Comparison of ENCODE assay signal across 15 cellular contexts in the genomic region with DNA sequence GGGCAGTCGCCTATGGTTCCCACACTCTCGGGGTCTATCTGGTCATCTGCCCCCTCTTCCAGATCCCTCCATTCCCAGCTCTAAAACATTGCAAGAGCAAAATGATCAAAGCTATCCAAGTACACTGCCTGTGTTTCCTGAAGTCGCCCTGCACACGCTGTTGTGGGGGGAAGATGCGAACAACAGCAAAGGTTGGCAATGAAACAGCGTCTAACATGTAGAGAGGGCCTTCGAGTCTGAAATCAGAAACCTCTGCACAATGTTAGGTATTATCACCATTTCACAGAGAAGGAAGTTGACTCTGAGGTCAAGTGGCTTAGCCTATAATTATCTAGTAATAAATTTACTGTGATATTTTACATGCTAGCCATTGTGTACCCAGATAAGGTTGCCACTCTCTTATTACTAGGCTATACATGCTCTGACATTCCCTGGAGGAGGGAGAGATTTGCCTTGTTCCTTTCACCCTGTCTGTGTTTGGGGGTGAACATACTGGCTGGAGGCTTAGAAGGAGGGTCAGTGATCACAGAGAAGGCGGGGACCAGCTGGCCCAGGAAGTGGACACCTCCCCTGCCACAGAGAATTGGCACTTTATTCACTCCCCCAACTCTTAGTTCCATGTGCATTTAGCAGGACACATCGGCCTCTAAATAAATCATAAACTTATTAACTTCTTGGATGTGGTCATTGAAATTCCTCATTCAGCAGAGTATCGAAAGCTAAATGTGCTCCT. TPM values are rescaled to one million over a fixed set of nuclear protein-coding genes. Genes with fewer than 3 reads are reported as not detected.
A peak's percentile ranks its signal among the peaks of the same experiment; 100 is the strongest.
DNase-seq lines count a peak whose midpoint lies in the region; ATAC-seq, FAIRE-seq and TF ChIP-seq lines count a peak whose summit lies in the region.
"Had no signal": no experiment of that assay in that cellular context is flagged by ENCODE, and none has a peak within 500 bp of the region (broad histone marks: within the 10 kb centered on the region; RNA-seq: fewer than 3 reads in every experiment).

No MANE protein-coding gene starts in this region.

- peak; percentile 60 for DNase-seq in HT-29 (ENCODE audit: low spot score)
- peak; percentile 87 for DNase-seq in NCI-H2196 (lab: John Stamatoyannopoulos, UW; ENCODE audit: unreplicated experiment)
- DNase-seq in endothelial cell of umbilical vein (ENCODE audit: low read depth, low spot score), result peak; percentile 75
- DNase-seq in ecto neural progenitor cell (ENCODE audit: low spot score), result no peak
- no peak for DNase-seq in mucosa of descending colon
- DNase-seq in activated effector memory CD4-positive, alpha-beta T cell treated with anti-CD3 and anti-CD28 coated beads, Interleukin-2, amount 50 U/mL, for 16 hours, result no peak
- DNase-seq: activated CD8-positive, alpha-beta memory T cell treated with anti-CD3 and anti-CD28 coated beads, Interleukin-2, amount 10 ng/mL, durations not matched to agents 7 days and 5 days; activated naive CD8-positive, alpha-beta T cell treated with anti-CD3 and anti-CD28 coated beads for 36 hours; KBM-7; stomach had no signal

- H2AFZ ChIP-seq in endothelial cell of umbilical vein (ENCODE audit: low read depth, low read length), result peak overlapping the region; percentile 81

- peak overlapping the region; percentile 24 for H3K4me2 ChIP-seq in endothelial cell of umbilical vein (ENCODE audit: insufficient read depth, low read length)
- H3K4me2 ChIP-seq: BLaER1 treated with 17β-estradiol and CSF1 and Interleukin-3, amounts not matched to agents 10 nM and 100 nM had no signal

- no peaks in the 10 kb centered on the region for H4K20me1 ChIP-seq in endothelial cell of umbilical vein (replicated peaks; ENCODE audit: control insufficient read depth, extremely low read depth, insufficient read depth, low read length)
- H4K20me1 ChIP-seq: BLaER1 treated with 17β-estradiol and CSF1 and Interleukin-3, amounts not matched to agents 10 nM and 100 nM had no signal

- TF ChIP-seq CTCF in endothelial cell of umbilical vein (IDR thresholded peaks at IDR 0.05; ENCODE audit: extremely low read depth in 1 of 2, insufficient read depth in 1 of 2, low read depth in 1 of 2, low read length in 2 of 2) (no peak), mucosa of descending colon (IDR thresholded peaks at IDR 0.05) (no peak)

- H3K4me1 ChIP-seq in endothelial cell of umbilical vein (ENCODE audit: control insufficient read depth, extremely low read depth, insufficient read depth, low read length), result peaks cover 11% of the 10 kb centered on the region
- no peaks in the 10 kb centered on the region for H3K4me1 ChIP-seq in rectal smooth muscle tissue (ENCODE audit: control insufficient read depth, insufficient read depth, low read length)
- no peaks in the 10 kb centered on the region for H3K4me1 ChIP-seq in mucosa of descending colon (ENCODE audit: low read depth)
- H3K4me1 ChIP-seq: BLaER1 treated with 17β-estradiol and CSF1 and Interleukin-3, amounts not matched to agents 10 nM and 100 nM had no signal

- POLR2A ChIA-PET in endothelial cell of umbilical vein (lab: Charles Lee), result no interaction called here

- no peaks in the 10 kb centered on the region for H3K9me1 ChIP-seq in endothelial cell of umbilical vein (replicated peaks; ENCODE audit: control insufficient read depth, extremely low read depth, insufficient read depth, low read length)

- dilution Hi-C loops in endothelial cell of umbilical vein (cut with MboI; ENCODE audit: extremely low pct_ligation_motif_present, low sequenced_read_pairs), result no loop called here

- BruUV-seq in endothelial cell of umbilical vein (replicated peaks; lab: Mats Ljungman, UMichigan), result no TSS peak

- H3K27ac ChIP-seq in endothelial cell of umbilical vein (ENCODE audit: insufficient read depth, low read depth, low read length) (no peak overlapping the region), rectal smooth muscle tissue (ENCODE audit: low read depth, low read length) (no peak overlapping the region)
- H3K27ac ChIP-seq: BLaER1 treated with 17β-estradiol and CSF1 and Interleukin-3, amounts not matched to agents 10 nM and 100 nM; stomach; VCaP had no signal

- intact Hi-C loops in endothelial cell of umbilical vein (cut with micrococcal nuclease), result no loop called here
- intact Hi-C loops in mucosa of descending colon (cut with DNase I, micrococcal nuclease), result no loop called here

- H3K4me3 ChIP-seq in endothelial cell of umbilical vein (replicated peaks in 1 of 3; ENCODE audit: insufficient read depth in 1 of 3, low read depth in 1 of 3, low read length in 3 of 3) (no peak overlapping the region), rectal smooth muscle tissue (ENCODE audit: low read length) (peak overlapping the region; percentile 26), mucosa of descending colon (no peak overlapping the region)
- H3K4me3 ChIP-seq: BLaER1 treated with 17β-estradiol and CSF1 and Interleukin-3, amounts not matched to agents 10 nM and 100 nM; stomach had no signal

- ATAC-seq in mucosa of descending colon, result no peak
- ATAC-seq in HG02973 (IDR thresholded peaks at IDR 0.05; ENCODE audit: unreplicated experiment), result no peak
- ATAC-seq: activated CD8-positive, alpha-beta memory T cell treated with anti-CD3 and anti-CD28 coated beads, Interleukin-2, amount 10 ng/mL, durations not matched to agents 7 days and 5 days; esophagus mucosa had no signal

- no peaks in the 10 kb centered on the region for H3K79me2 ChIP-seq in endothelial cell of umbilical vein (ENCODE audit: control insufficient read depth, insufficient read depth, low read length)

- H3K27me3 ChIP-seq in endothelial cell of umbilical vein (ENCODE audit: control insufficient read depth in 2 of 2, insufficient read depth in 2 of 2, low read length in 2 of 2) (no peaks in the 10 kb centered on the region), rectal smooth muscle tissue (ENCODE audit: control insufficient read depth, insufficient read depth, low read length) (no peaks in the 10 kb centered on the region)
- H3K27me3 ChIP-seq: BLaER1 treated with 17β-estradiol and CSF1 and Interleukin-3, amounts not matched to agents 10 nM and 100 nM; stomach had no signal

- H3K9me3 ChIP-seq in endothelial cell of umbilical vein (replicated peaks; ENCODE audit: control insufficient read depth, insufficient read depth, low read length) (no peaks in the 10 kb centered on the region), mucosa of descending colon (no peaks in the 10 kb centered on the region)
- H3K9me3 ChIP-seq: BLaER1 treated with 17β-estradiol and CSF1 and Interleukin-3, amounts not matched to agents 10 nM and 100 nM; stomach had no signal

- TF ChIP-seq POLR2A in endothelial cell of umbilical vein (IDR thresholded peaks at IDR 0.05; ENCODE audit: low read depth, low read length), result no peak

- H3K9ac ChIP-seq in endothelial cell of umbilical vein (replicated peaks; ENCODE audit: extremely low read depth, insufficient read depth, low read length) (no peak overlapping the region), rectal smooth muscle tissue (ENCODE audit: low read length) (no peak overlapping the region)
- H3K9ac ChIP-seq: BLaER1 treated with 17β-estradiol and CSF1 and Interleukin-3, amounts not matched to agents 10 nM and 100 nM had no signal

- no peak for FAIRE-seq in endothelial cell of umbilical vein (lab: Jason Lieb, UNC)

- H3K36me3 ChIP-seq in endothelial cell of umbilical vein (ENCODE audit: control insufficient read depth in 2 of 2, extremely low read depth in 1 of 2, insufficient read depth in 2 of 2, low read length in 2 of 2) (no peaks in the 10 kb centered on the region), rectal smooth muscle tissue (ENCODE audit: control insufficient read depth, insufficient read depth, low read length) (no peaks in the 10 kb centered on the region), mucosa of descending colon (ENCODE audit: low read depth) (no peaks in the 10 kb centered on the region)
- H3K36me3 ChIP-seq: BLaER1 treated with 17β-estradiol and CSF1 and Interleukin-3, amounts not matched to agents 10 nM and 100 nM; stomach had no signal

- CTCF ChIA-PET in endothelial cell of umbilical vein (lab: Charles Lee), result interaction anchor here (1.0 to 1.5 kb wide), 5 partner anchors 9 to 128 kb away, joined by 3 to 6 read pairs (median 4); partner anchors contain the start of gene KCTD1

TF ChIP-seq in endothelial cell of umbilical vein, 7 proteins besides CTCF, POLR2A, EP300 and RAD21:
- no peak for TF ChIP-seq JUN (IDR thresholded peaks at IDR 0.05; ENCODE audit: borderline replicate concordance, insufficient read depth, insufficient read length, low read depth)
- no peak for TF ChIP-seq EZH2 (IDR thresholded peaks at IDR 0.05; ENCODE audit: borderline replicate concordance, low read depth, low read length, severe bottlenecking)
- TF ChIP-seq, protein P1, sequence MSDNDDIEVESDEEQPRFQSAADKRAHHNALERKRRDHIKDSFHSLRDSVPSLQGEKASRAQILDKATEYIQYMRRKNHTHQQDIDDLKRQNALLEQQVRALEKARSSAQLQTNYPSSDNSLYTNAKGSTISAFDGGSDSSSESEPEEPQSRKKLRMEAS (IDR thresholded peaks at IDR 0.05; ENCODE audit: insufficient read depth, insufficient read length), result no peak
- no peak for TF ChIP-seq GATA2 (IDR thresholded peaks at IDR 0.05; ENCODE audit: insufficient read depth, insufficient read length, low read depth, low read length)
- TF ChIP-seq MYC (IDR thresholded peaks at IDR 0.05; ENCODE audit: low read depth, low read length), result no peak
- TF ChIP-seq POLR2AphosphoS5 (IDR thresholded peaks at IDR 0.05; ENCODE audit: insufficient read depth, low read depth, low read length), result no peak

RNA-seq across cellular contexts. Expression of gene KCTD1, which starts 36.8 kb away (rescaled TPM):
- 23.4 and 29.5 TPM in 2 replicates for total RNA-seq in HT-29 (2014; rRNA removed; shearing (Covaris generic))
- total RNA-seq in endothelial cell of umbilical vein, result 12.1 and 13.3 TPM in 2 replicates
- 4.9 and 6.1 TPM in 2 replicates for polyA plus RNA-seq in endothelial cell of umbilical vein
- polyA plus RNA-seq in endothelial cell of umbilical vein (2011; cell fraction: cytosol; rRNA removed), result 8.4 and 10.8 TPM in 2 replicates
- 8.7 and 10.1 TPM in 2 replicates for polyA plus RNA-seq in endothelial cell of umbilical vein (2011; cell fraction: nucleus; rRNA removed)
- polyA plus RNA-seq in endothelial cell of umbilical vein (2012), result 8.9 and 12.2 TPM in 2 replicates
- polyA minus RNA-seq in endothelial cell of umbilical vein, result 7.9 and 12.4 TPM in 2 replicates
- 12.8 TPM for polyA minus RNA-seq in endothelial cell of umbilical vein (2011; cell fraction: cytosol; rRNA and poly(A)+ RNA removed)
- polyA minus RNA-seq in endothelial cell of umbilical vein (2011; cell fraction: nucleus; rRNA and poly(A)+ RNA removed), result 12.5 and 16.5 TPM in 2 replicates
- total RNA-seq in mucosa of descending colon, result 10 to 100 TPM in 2 of 3 donors, 1 to 10 TPM in 1; 8.5 to 14.7 (median 12.8) TPM

Comparison
In these comparisons a context has a peak if more than half of its experiments do, and no peak if none do; other contexts are left out.
1. DNase-seq: peak in HT-29 (single experiment), NCI-H2196 (single experiment) and endothelial cell of umbilical vein (single experiment); none in ecto neural progenitor cell (single experiment), mucosa of descending colon (0 of 3) and activated effector memory CD4-positive, alpha-beta T cell treated with anti-CD3 and anti-CD28 coated beads, Interleukin-2, amount 50 U/mL, for 16 hours (single experiment).